In genomic region chr1:183248989-183249691, GRCh38 we compare ENCODE assay signal across 13 cellular contexts.
"Had no signal": no experiment of that assay in that cellular context is flagged by ENCODE, and none has a peak within 500 bp of the region (broad histone marks: within the 10 kb centered on the region; RNA-seq: fewer than 3 reads in every experiment).

No MANE protein-coding gene starts in this region.

- H3K4me3 ChIP-seq: esophagus muscularis mucosa, tibial artery had no signal

- H3K9me3 ChIP-seq: esophagus muscularis mucosa, tibial artery had no signal

- H3K36me3 ChIP-seq: brain microvascular endothelial cell, esophagus muscularis mucosa, tibial artery had no signal

- H3K27me3 ChIP-seq: brain microvascular endothelial cell, esophagus muscularis mucosa, tibial artery had no signal

- H3K27ac ChIP-seq: brain microvascular endothelial cell, esophagus muscularis mucosa, tibial artery had no signal

- DNase-seq: activated CD4-positive, alpha-beta T cell treated with anti-CD3 and anti-CD28 coated beads, Interleukin-2, amount 50 U/mL, for 1 hour; activated CD4-positive, CD25-positive, alpha-beta regulatory T cell; activated effector memory CD4-positive, alpha-beta T cell treated with Interleukin-2 at 50 U/mL for 16 hours; activated T-cell treated with anti-CD3 and anti-CD28 coated beads, Interleukin-2, amount 50 U/mL, for 24 hours; amygdala; brain microvascular endothelial cell; cerebellar nuclear complex; endodermal cell; mesendoderm; stimulated activated CD4-positive, alpha-beta T cell treated with anti-CD3 and anti-CD28 coated beads, Interleukin-15, amount 100 ng/mL, for 24 hours; stimulated activated CD4-positive, alpha-beta T cell treated with anti-CD3 and anti-CD28 coated beads, Interleukin-4, amount 100 ng/mL, for 24 hours; tibial artery had no signal
